27 cellular contexts compared by ENCODE assay signal in genomic region chr11:65764434-65764833, GRCh38. TPM values are rescaled to one million over a fixed set of nuclear protein-coding genes. Genes with fewer than 3 reads are reported as not detected.
"Had no signal": no experiment of that assay in that cellular context is flagged by ENCODE, and none has a peak within 500 bp of the region (broad histone marks: within the 10 kb centered on the region; RNA-seq: fewer than 3 reads in every experiment).

No MANE protein-coding gene starts in this region.

- ATAC-seq: foreskin keratinocyte; heart right ventricle; natural killer cell; stimulated activated effector memory CD8-positive, alpha-beta T cell treated with anti-CD3 and anti-CD28 coated beads, Interleukin-12 subunit alpha, Interleukin-12 subunit beta, amount 100 ng/mL, for 72 hours; stimulated activated naive CD8-positive, alpha-beta T cell treated with anti-CD3 and anti-CD28 coated beads, Interleukin-15, amount 100 ng/mL, for 72 hours had no signal

- H3K9me3 ChIP-seq: breast epithelium, esophagus muscularis mucosa, heart right ventricle, sigmoid colon, uterus had no signal

- DNase-seq: activated CD4-positive, alpha-beta T cell treated with anti-CD3 and anti-CD28 coated beads for 4 hours; activated CD4-positive, alpha-beta T cell treated with anti-CD3 and anti-CD28 coated beads, Interleukin-2, amount 50 U/mL, for 4 hours; activated CD8-positive, alpha-beta memory T cell treated with anti-CD3 and anti-CD28 coated beads, Interleukin-2, amount 50 U/mL, for 48 hours; activated gamma-delta T cell; activated T-cell treated with anti-CD3 and anti-CD28 coated beads, Interleukin-2, amount 50 U/mL, for 24 hours; dermis blood vessel endothelial cell; effector CD4-positive, alpha-beta T cell; foreskin keratinocyte; heart right ventricle; midbrain; natural killer cell; sigmoid colon; small intestine; stimulated activated CD4-positive, alpha-beta T cell treated with anti-CD3 and anti-CD28 coated beads, Interleukin-4, amount 100 ng/mL, for 24 hours; stimulated activated naive CD8-positive, alpha-beta T cell treated with anti-CD3 and anti-CD28 coated beads, Interleukin-15, amount 100 ng/mL, for 72 hours; substantia nigra; uterus had no signal

- H3K27ac ChIP-seq: breast epithelium, esophagus muscularis mucosa, foreskin keratinocyte, heart right ventricle, sigmoid colon, uterus, VCaP had no signal

- FAIRE-seq: islet of Langerhans, small intestine, TTC549 had no signal

- H3K4me1 ChIP-seq: breast epithelium, foreskin keratinocyte, sigmoid colon, uterus had no signal

- H3K4me3 ChIP-seq: breast epithelium, esophagus muscularis mucosa, heart right ventricle, sigmoid colon, uterus had no signal

RNA-seq across cellular contexts. Expression of gene OVOL1, which starts 22.4 kb away (rescaled TPM):
- total RNA-seq: dermis blood vessel endothelial cell; esophagus muscularis mucosa; glomerular endothelial cell; heart right ventricle; osteoblast; posterior vena cava; sigmoid colon; T-helper 1 cell treated with Interleukin-12 subunit alpha and Interleukin-12 subunit beta and Interleukin-4 antibody, amounts not matched to agents 30 ng/mL and 1 ng/mL, for 36 hours had no signal
- polyA plus RNA-seq: heart right ventricle had no signal
